In the genomic region with DNA sequence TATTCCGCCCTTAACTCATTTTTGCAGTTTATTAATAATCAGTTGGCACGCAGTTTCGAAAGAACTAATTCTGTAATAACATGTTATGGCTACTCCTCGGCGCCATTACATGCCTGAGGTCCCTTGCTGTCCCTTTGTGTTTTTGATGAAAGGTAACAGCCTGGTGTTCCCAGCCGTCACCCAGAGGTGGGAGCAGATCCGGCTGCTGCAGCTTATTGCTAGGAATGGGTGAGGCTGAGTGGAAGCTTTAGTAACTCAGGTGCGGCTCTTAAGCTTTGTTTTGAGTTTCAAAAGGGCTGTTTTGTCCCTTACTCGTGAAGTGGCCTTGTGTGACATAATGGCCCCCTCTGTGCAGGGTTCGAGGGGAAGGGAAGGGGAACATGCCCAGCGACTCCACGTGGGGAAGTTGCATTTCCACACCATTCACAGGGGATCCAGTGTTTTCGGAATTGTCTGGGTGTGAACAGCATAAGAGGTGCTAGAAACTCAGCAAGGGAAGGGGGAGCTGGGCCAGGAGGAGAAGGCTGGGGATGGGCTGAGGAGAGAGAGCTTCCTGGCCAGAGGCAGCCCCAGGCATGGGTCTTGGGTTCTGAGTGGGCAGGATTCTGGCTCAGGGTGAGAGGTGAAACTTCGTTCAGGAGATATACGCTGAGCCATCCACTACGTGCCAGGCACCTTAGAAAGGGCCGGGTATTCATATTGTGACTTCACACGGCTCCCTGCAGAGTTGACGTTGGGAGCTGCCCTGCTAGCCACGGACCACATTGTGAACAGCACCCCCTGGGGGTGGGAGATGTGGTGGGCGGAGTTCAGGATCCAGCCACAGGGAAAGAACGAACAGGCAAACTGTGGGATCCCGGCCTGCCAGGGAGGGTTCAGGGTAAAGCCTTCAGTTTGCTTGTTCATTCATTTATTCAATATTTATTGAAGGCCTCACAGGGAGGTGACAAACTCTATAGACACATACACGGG, we compare ENCODE assay signal across 9 cellular contexts.
DNase-seq lines count a peak whose midpoint lies in the region; ATAC-seq, FAIRE-seq and TF ChIP-seq lines count a peak whose summit lies in the region.
"Had no signal": no experiment of that assay in that cellular context is flagged by ENCODE, and none has a peak within 500 bp of the region (broad histone marks: within the 10 kb centered on the region; RNA-seq: fewer than 3 reads in every experiment).

No MANE protein-coding gene starts in this region.

- no peak overlapping the region for H3K9ac ChIP-seq in endothelial cell of umbilical vein (replicated peaks; ENCODE audit: extremely low read depth, insufficient read depth, low read length)
- H3K9ac ChIP-seq in mesenchymal stem cell (ENCODE audit: low read length), result no peak overlapping the region

- H4K20me1 ChIP-seq in endothelial cell of umbilical vein (replicated peaks; ENCODE audit: control insufficient read depth, extremely low read depth, insufficient read depth, low read length), result no peaks in the 10 kb centered on the region

- H3K18ac ChIP-seq in mesenchymal stem cell (ENCODE audit: low read depth in 1 of 2, low read length in 2 of 2), result no peak overlapping the region

- peak; percentile 65 for DNase-seq in activated effector memory CD4-positive, alpha-beta T cell treated with anti-CD3 and anti-CD28 coated beads, Interleukin-2, amount 50 U/mL, for 16 hours
- no peak for DNase-seq in activated effector memory CD4-positive, alpha-beta T cell treated with Interleukin-2 at 50 U/mL for 16 hours
- DNase-seq in Panc1 (ENCODE audit: low read depth, low spot score) (no peak), endothelial cell of umbilical vein (ENCODE audit: low read depth, low spot score) (peak; percentile 30), neural crest cell (ENCODE audit: low read depth, low spot score) (peak; percentile 60), mesenchymal stem cell (no peak), GM10248 (ENCODE audit: extremely low spot score) (no peak)

- H3K9me3 Mint-ChIP-seq in neural crest cell, result no peaks in the 10 kb centered on the region

- H3K4me3 ChIP-seq in Panc1 (ENCODE audit: low read depth in 2 of 2, low read length in 2 of 2), result no peak overlapping the region
- H3K4me3 ChIP-seq in endothelial cell of umbilical vein (replicated peaks in 1 of 3; ENCODE audit: insufficient read depth in 1 of 3, low read depth in 1 of 3, low read length in 3 of 3), result no peak overlapping the region
- H3K4me3 ChIP-seq in mesenchymal stem cell (ENCODE audit: insufficient read depth in 1 of 2, low read depth in 1 of 2, low read length in 2 of 2), result no peak overlapping the region

- FAIRE-seq in endothelial cell of umbilical vein (lab: Jason Lieb, UNC), result peak; percentile 63
- FAIRE-seq: GM18507 had no signal

- H3K36me3 Mint-ChIP-seq in neural crest cell (ENCODE audit: low read depth), result peaks cover 6% of the 10 kb centered on the region

- H2AFZ ChIP-seq in endothelial cell of umbilical vein (ENCODE audit: low read depth, low read length), result no peak overlapping the region
- no peak overlapping the region for H2AFZ ChIP-seq in mesenchymal stem cell (ENCODE audit: low read depth, low read length)

- no peak overlapping the region for H3K4ac ChIP-seq in mesenchymal stem cell (ENCODE audit: low read depth in 1 of 2, low read length in 2 of 2)

- CTCF ChIA-PET in Panc1 (lab: Charles Lee) (no interaction called here), endothelial cell of umbilical vein (lab: Charles Lee) (interaction anchor here (0.6 to 2.1 kb wide), 17 partner anchors 11 to 177 kb away, joined by 3 to 41 read pairs (median 4); partner anchors contain the start of gene TCF7L1), GM10248 (lab: Yijun Ruan, JAX) (interaction anchor here (0.8 to 1.1 kb wide), 2 partner anchors 14 to 17 kb away, joined by 3 read pairs; no protein-coding TSS in a partner anchor)

- peaks cover 78% of the 10 kb centered on the region for H3K4me1 Mint-ChIP-seq in neural crest cell

- H3K27me3 Mint-ChIP-seq in neural crest cell (ENCODE audit: low read depth), result no peaks in the 10 kb centered on the region

- POLR2A ChIA-PET in Panc1 (lab: Charles Lee) (no interaction called here), endothelial cell of umbilical vein (lab: Charles Lee) (no interaction called here), GM10248 (lab: Yijun Ruan, JAX) (no interaction called here)

- no peak overlapping the region for H2BK12ac ChIP-seq in mesenchymal stem cell (ENCODE audit: low read length in 2 of 2)

- H3K9me3 ChIP-seq in Panc1 (ENCODE audit: control insufficient read depth, insufficient read depth, low read depth, low read length), result no peaks in the 10 kb centered on the region
- H3K9me3 ChIP-seq in endothelial cell of umbilical vein (replicated peaks; ENCODE audit: control insufficient read depth, insufficient read depth, low read length), result no peaks in the 10 kb centered on the region
- no peaks in the 10 kb centered on the region for H3K9me3 ChIP-seq in mesenchymal stem cell (ENCODE audit: control insufficient read depth, low read length)

- peak overlapping the region; percentile 65 for H3K27ac Mint-ChIP-seq in neural crest cell (ENCODE audit: unreplicated experiment)

- no peaks in the 10 kb centered on the region for H3K9me1 ChIP-seq in endothelial cell of umbilical vein (replicated peaks; ENCODE audit: control insufficient read depth, extremely low read depth, insufficient read depth, low read length)

- TF ChIP-seq CTCF in Panc1 (IDR thresholded peaks at IDR 0.05) (peak; percentile 57; the same call in 1 of the 2 replicates), endothelial cell of umbilical vein (IDR thresholded peaks at IDR 0.05; ENCODE audit: extremely low read depth in 1 of 2, insufficient read depth in 1 of 2, low read depth in 1 of 2, low read length in 2 of 2) (peak; percentile 55 to 70), neural crest cell (conservative IDR thresholded peaks at IDR 0.05) (peak; percentile 61), GM10248 (IDR thresholded peaks at IDR 0.05; ENCODE audit: control extremely low read depth, extremely low read depth, low read depth, missing control alignments) (no peak)

- H3K79me1 ChIP-seq in mesenchymal stem cell (replicated peaks; ENCODE audit: low read length, poor library complexity, severe bottlenecking), result peaks cover 11% of the 10 kb centered on the region

- H3K27ac ChIP-seq in Panc1 (ENCODE audit: low read length), result peak overlapping the region; percentile 39
- H3K27ac ChIP-seq in endothelial cell of umbilical vein (ENCODE audit: insufficient read depth, low read depth, low read length), result no peak overlapping the region
- no peak overlapping the region for H3K27ac ChIP-seq in mesenchymal stem cell (ENCODE audit: low read length, poor library complexity, severe bottlenecking)

- H3K4me2 ChIP-seq in endothelial cell of umbilical vein (ENCODE audit: insufficient read depth, low read length), result no peak overlapping the region
- no peak overlapping the region for H3K4me2 ChIP-seq in mesenchymal stem cell (ENCODE audit: low read length, poor library complexity, severe bottlenecking)

- no peaks in the 10 kb centered on the region for H3K36me3 ChIP-seq in Panc1 (ENCODE audit: control insufficient read depth, insufficient read depth, low read length)
- no peaks in the 10 kb centered on the region for H3K36me3 ChIP-seq in endothelial cell of umbilical vein (ENCODE audit: control insufficient read depth in 2 of 2, extremely low read depth in 1 of 2, insufficient read depth in 2 of 2, low read length in 2 of 2)
- H3K36me3 ChIP-seq in mesenchymal stem cell (ENCODE audit: control insufficient read depth in 1 of 2, insufficient read depth in 2 of 2, low read depth in 1 of 2, low read length in 2 of 2), result no peaks in the 10 kb centered on the region

- peak overlapping the region; percentile 24 for H3K4me3 Mint-ChIP-seq in neural crest cell

- peaks cover 40% of the 10 kb centered on the region for H3K4me1 ChIP-seq in Panc1 (ENCODE audit: control insufficient read depth, insufficient read depth, low read length)
- H3K4me1 ChIP-seq in endothelial cell of umbilical vein (ENCODE audit: control insufficient read depth, extremely low read depth, insufficient read depth, low read length), result peaks cover 15% of the 10 kb centered on the region
- H3K4me1 ChIP-seq in mesenchymal stem cell (ENCODE audit: control insufficient read depth, insufficient read depth, low read depth, low read length), result peaks cover 17% of the 10 kb centered on the region

- dilution Hi-C loops in endothelial cell of umbilical vein (cut with MboI; ENCODE audit: extremely low pct_ligation_motif_present, low sequenced_read_pairs), result no loop called here

- intact Hi-C loops in Panc1 (cut with micrococcal nuclease; ENCODE audit: unreplicated experiment) (no loop called here), endothelial cell of umbilical vein (cut with micrococcal nuclease) (loop anchor here (1.0 to 5.0 kb wide), 3 partner anchors 66 to 176 kb away; partner anchors contain the start of gene TCF7L1)

- 79% methylated on average over 22 of the region's 24 CpGs for WGBS in mesenchymal stem cell

- no peak overlapping the region for H3K23ac ChIP-seq in mesenchymal stem cell (ENCODE audit: low read length in 2 of 2)

- no peaks in the 10 kb centered on the region for H3K27me3 ChIP-seq in Panc1 (ENCODE audit: control insufficient read depth, insufficient read depth, low read length)
- no peaks in the 10 kb centered on the region for H3K27me3 ChIP-seq in endothelial cell of umbilical vein (ENCODE audit: control insufficient read depth in 2 of 2, insufficient read depth in 2 of 2, low read length in 2 of 2)
- H3K27me3 ChIP-seq in mesenchymal stem cell (ENCODE audit: control insufficient read depth in 1 of 2, insufficient read depth in 1 of 2, low read length in 2 of 2), result no peaks in the 10 kb centered on the region

- no TSS peak for BruUV-seq in Panc1 (replicated peaks; lab: Mats Ljungman, UMichigan)
- BruUV-seq in endothelial cell of umbilical vein (replicated peaks; lab: Mats Ljungman, UMichigan), result no TSS peak

- H4K8ac ChIP-seq in mesenchymal stem cell (ENCODE audit: low read length), result no peak overlapping the region

- H3K79me2 ChIP-seq in endothelial cell of umbilical vein (ENCODE audit: control insufficient read depth, insufficient read depth, low read length), result no peaks in the 10 kb centered on the region

- ATAC-seq in Panc1 (no peak), HG02763 (IDR thresholded peaks at IDR 0.05; ENCODE audit: unreplicated experiment) (no peak)

- in situ Hi-C loops in Panc1 (cut with HindIII; ENCODE audit: low pct_unique_long_range_greater_than_20kb, low sequenced_read_pairs), result no loop called here

- no peak overlapping the region for H2BK120ac ChIP-seq in mesenchymal stem cell (ENCODE audit: low read depth, low read length)

- no peak for TF ChIP-seq POLR2A in endothelial cell of umbilical vein (IDR thresholded peaks at IDR 0.05; ENCODE audit: low read depth, low read length)

- no peak overlapping the region for H4K91ac ChIP-seq in mesenchymal stem cell (ENCODE audit: low read length)

- H3K14ac ChIP-seq in mesenchymal stem cell (ENCODE audit: low read length in 2 of 2), result no peak overlapping the region

- no peak overlapping the region for H2BK15ac ChIP-seq in mesenchymal stem cell (ENCODE audit: low read depth, poor library complexity, severe bottlenecking)

- no peak overlapping the region for H2AK5ac ChIP-seq in mesenchymal stem cell (ENCODE audit: low read length, severe bottlenecking)

- H2BK5ac ChIP-seq in mesenchymal stem cell (ENCODE audit: low read depth, low read length, poor library complexity, severe bottlenecking), result no peak overlapping the region

TF ChIP-seq in endothelial cell of umbilical vein, 7 proteins besides CTCF, POLR2A, EP300 and RAD21 (continues in another document):
- no peak for TF ChIP-seq JUN (IDR thresholded peaks at IDR 0.05; ENCODE audit: borderline replicate concordance, insufficient read depth, insufficient read length, low read depth)

Comparison
In these comparisons a context has a peak if more than half of its experiments do, and no peak if none do; other contexts are left out.
1. DNase-seq: peak in activated effector memory CD4-positive, alpha-beta T cell treated with anti-CD3 and anti-CD28 coated beads, Interleukin-2, amount 50 U/mL, for 16 hours (single experiment), endothelial cell of umbilical vein (single experiment) and neural crest cell (single experiment); none in activated effector memory CD4-positive, alpha-beta T cell treated with Interleukin-2 at 50 U/mL for 16 hours (single experiment), Panc1 (single experiment), mesenchymal stem cell (single experiment) and GM10248 (single experiment).